In the genomic region with DNA sequence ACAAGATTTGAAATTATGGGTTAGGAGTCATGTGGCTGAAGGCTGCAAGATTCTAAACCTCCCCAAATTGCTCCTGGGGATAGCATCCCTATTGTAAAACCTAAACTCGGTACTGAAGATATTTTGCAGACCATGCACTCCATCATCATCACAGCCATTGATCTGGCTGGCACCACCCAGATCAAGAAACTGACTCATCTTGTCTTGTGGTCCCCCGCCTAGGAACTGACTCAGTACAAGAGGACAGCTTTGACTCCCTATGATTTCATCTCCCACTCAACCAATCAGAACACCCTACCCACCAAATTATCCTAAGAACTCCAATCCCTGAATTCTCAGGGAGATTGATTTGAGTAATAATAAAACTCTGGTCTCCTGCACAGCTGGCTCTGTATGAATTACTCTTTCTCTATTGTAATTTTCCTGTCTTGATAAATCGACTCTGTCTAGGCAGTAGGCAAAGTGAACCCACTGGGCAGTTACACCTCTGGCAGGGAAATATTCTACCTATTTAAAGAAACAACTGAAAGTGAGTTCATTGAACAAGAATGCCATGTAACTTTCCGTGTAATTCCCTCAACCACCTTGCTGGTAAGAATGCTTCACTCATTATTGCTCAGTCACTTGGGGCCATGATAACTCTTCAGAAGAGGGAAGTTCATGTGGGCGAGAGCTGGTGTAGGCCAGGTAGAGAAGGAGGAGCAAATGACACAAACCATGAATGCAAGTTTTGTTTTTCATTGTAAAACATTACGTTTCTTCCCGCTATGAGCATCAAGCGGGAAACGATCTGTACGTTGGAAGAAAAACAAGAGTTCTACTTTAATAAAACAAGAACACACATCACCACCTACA, we compare ENCODE assay signal across 20 cellular contexts.
DNase-seq lines count a peak whose midpoint lies in the region; ATAC-seq lines count a peak whose summit lies in the region.
"Had no signal": no experiment of that assay in that cellular context is flagged by ENCODE, and none has a peak within 500 bp of the region (broad histone marks: within the 10 kb centered on the region; RNA-seq: fewer than 3 reads in every experiment).

No MANE protein-coding gene starts in this region.

- H3K9me3 Mint-ChIP-seq in activated CD4-positive, alpha-beta T cell treated with anti-CD3 and anti-CD28 coated beads for 36 hours (ENCODE audit: low read depth), result peaks cover 9% of the 10 kb centered on the region
- H3K9me3 Mint-ChIP-seq in activated CD4-positive, alpha-beta T cell treated with anti-CD3 and anti-CD28 coated beads, Interleukin-2, amount 10 ng/mL, durations not matched to agents 24 days and 14 days, result peaks cover 19% of the 10 kb centered on the region
- H3K9me3 Mint-ChIP-seq in activated T-helper 17 cell treated with anti-CD3 and anti-CD28 coated beads, Interleukin-2, amount 50 U/mL, for 72 hours, result peaks cover 8% of the 10 kb centered on the region
- H3K9me3 Mint-ChIP-seq in effector memory CD8-positive, alpha-beta T cell, result peaks cover 0 to 2% of the 10 kb centered on the region in 2 donors

- peak; percentile 73 for DNase-seq in activated CD4-positive, alpha-beta T cell treated with anti-CD3 and anti-CD28 coated beads for 36 hours
- DNase-seq in activated CD4-positive, alpha-beta T cell treated with anti-CD3 and anti-CD28 coated beads, Interleukin-2, amount 10 ng/mL, durations not matched to agents 24 days and 14 days, result no peak
- DNase-seq in ELR (ENCODE audit: low read depth), result peak; percentile 13
- peak; percentile 42 to 47 for DNase-seq in stimulated activated CD4-positive, alpha-beta T cell treated with anti-CD3 and anti-CD28 coated beads, Interleukin-15, amount 100 ng/mL, for 48 hours (ENCODE audit: low read depth in 2 of 2)
- no peak for DNase-seq in GF-D8 (lab: John Stamatoyannopoulos, UW)
- DNase-seq in effector memory CD8-positive, alpha-beta T cell, result no peak
- DNase-seq: 8988T, brain microvascular endothelial cell, cortex of kidney, GOT3, left ventricle myocardium superior, MV-4-11, NCI-H187 treated with DMSO at 0.1 percent for 48 hours, right lobe of liver, stomach, upper lobe of right lung had no signal

- CTCF ChIA-PET in activated CD4-positive, alpha-beta T cell treated with anti-CD3 and anti-CD28 coated beads for 36 hours (lab: Charles Lee), result interaction anchor here (1.0 kb wide), 1 partner anchor 10 kb away, joined by 3 read pairs; no protein-coding TSS in a partner anchor

- H3K27ac Mint-ChIP-seq in activated CD4-positive, alpha-beta T cell treated with anti-CD3 and anti-CD28 coated beads for 36 hours, result peak overlapping the region; percentile 88
- H3K27ac Mint-ChIP-seq in activated CD4-positive, alpha-beta T cell treated with anti-CD3 and anti-CD28 coated beads, Interleukin-2, amount 10 ng/mL, durations not matched to agents 24 days and 14 days, result no peak overlapping the region
- peak overlapping the region; percentile 96 for H3K27ac Mint-ChIP-seq in activated T-helper 17 cell treated with anti-CD3 and anti-CD28 coated beads, Interleukin-2, amount 50 U/mL, for 72 hours
- no peak overlapping the region for H3K27ac Mint-ChIP-seq in effector memory CD8-positive, alpha-beta T cell
- H3K27ac Mint-ChIP-seq: activated naive CD8-positive, alpha-beta T cell; IgD-negative memory B cell had no signal

- peaks cover 3% of the 10 kb centered on the region for H3K36me3 Mint-ChIP-seq in activated CD4-positive, alpha-beta T cell treated with anti-CD3 and anti-CD28 coated beads for 36 hours (ENCODE audit: low read depth)
- no peaks in the 10 kb centered on the region for H3K36me3 Mint-ChIP-seq in activated CD4-positive, alpha-beta T cell treated with anti-CD3 and anti-CD28 coated beads, Interleukin-2, amount 10 ng/mL, durations not matched to agents 24 days and 14 days (ENCODE audit: low read depth)
- H3K36me3 Mint-ChIP-seq in activated T-helper 17 cell treated with anti-CD3 and anti-CD28 coated beads, Interleukin-2, amount 50 U/mL, for 72 hours (ENCODE audit: low read depth), result no peaks in the 10 kb centered on the region
- H3K36me3 Mint-ChIP-seq in effector memory CD8-positive, alpha-beta T cell (ENCODE audit: insufficient read depth), result peaks cover 3% of the 10 kb centered on the region
- H3K36me3 Mint-ChIP-seq: activated naive CD8-positive, alpha-beta T cell; IgD-negative memory B cell had no signal

- H3K4me1 Mint-ChIP-seq in activated CD4-positive, alpha-beta T cell treated with anti-CD3 and anti-CD28 coated beads for 36 hours, result peaks cover 27% of the 10 kb centered on the region
- peaks cover 10% of the 10 kb centered on the region for H3K4me1 Mint-ChIP-seq in activated CD4-positive, alpha-beta T cell treated with anti-CD3 and anti-CD28 coated beads, Interleukin-2, amount 10 ng/mL, durations not matched to agents 24 days and 14 days
- peaks cover 14% of the 10 kb centered on the region for H3K4me1 Mint-ChIP-seq in activated T-helper 17 cell treated with anti-CD3 and anti-CD28 coated beads, Interleukin-2, amount 50 U/mL, for 72 hours
- no peaks in the 10 kb centered on the region for H3K4me1 Mint-ChIP-seq in effector memory CD8-positive, alpha-beta T cell (ENCODE audit: low read depth in 2 of 2)

- intact Hi-C loops in activated CD4-positive, alpha-beta T cell treated with anti-CD3 and anti-CD28 coated beads for 36 hours (cut with DNase I, micrococcal nuclease), result loop anchor here (1.0 to 5.0 kb wide), 6 partner anchors 18 to 756 kb away; no protein-coding TSS in a partner anchor
- intact Hi-C loops in activated CD4-positive, alpha-beta T cell treated with anti-CD3 and anti-CD28 coated beads, Interleukin-2, amount 10 ng/mL, durations not matched to agents 24 days and 14 days (cut with micrococcal nuclease), result loop anchor here (1.0 kb wide), 1 partner anchor 76 kb away; no protein-coding TSS in a partner anchor

- ATAC-seq in activated CD4-positive, alpha-beta T cell treated with anti-CD3 and anti-CD28 coated beads for 36 hours, result peak; percentile 95
- peak; percentile 92 for ATAC-seq in activated T-helper 17 cell treated with anti-CD3 and anti-CD28 coated beads, Interleukin-2, amount 50 U/mL, for 72 hours (replicated peaks)
- ATAC-seq in HG02852 (IDR thresholded peaks at IDR 0.05; ENCODE audit: unreplicated experiment), result no peak
- ATAC-seq in effector memory CD8-positive, alpha-beta T cell (replicated peaks), result no peak
- ATAC-seq: left ventricle myocardium superior, right lobe of liver, upper lobe of right lung had no signal

- H3K27me3 Mint-ChIP-seq in activated CD4-positive, alpha-beta T cell treated with anti-CD3 and anti-CD28 coated beads for 36 hours, result no peaks in the 10 kb centered on the region
- H3K27me3 Mint-ChIP-seq in activated CD4-positive, alpha-beta T cell treated with anti-CD3 and anti-CD28 coated beads, Interleukin-2, amount 10 ng/mL, durations not matched to agents 24 days and 14 days, result no peaks in the 10 kb centered on the region
- no peaks in the 10 kb centered on the region for H3K27me3 Mint-ChIP-seq in activated T-helper 17 cell treated with anti-CD3 and anti-CD28 coated beads, Interleukin-2, amount 50 U/mL, for 72 hours
- no peaks in the 10 kb centered on the region for H3K27me3 Mint-ChIP-seq in effector memory CD8-positive, alpha-beta T cell
- H3K27me3 Mint-ChIP-seq: activated naive CD8-positive, alpha-beta T cell; IgD-negative memory B cell had no signal

- POLR2A ChIA-PET in activated CD4-positive, alpha-beta T cell treated with anti-CD3 and anti-CD28 coated beads for 36 hours (lab: Charles Lee), result interaction anchor here (0.6 kb wide), 1 partner anchor 277 kb away, joined by 3 read pairs; no protein-coding TSS in a partner anchor

- peak overlapping the region; percentile 9 for H3K4me3 Mint-ChIP-seq in activated CD4-positive, alpha-beta T cell treated with anti-CD3 and anti-CD28 coated beads for 36 hours
- H3K4me3 Mint-ChIP-seq in activated CD4-positive, alpha-beta T cell treated with anti-CD3 and anti-CD28 coated beads, Interleukin-2, amount 10 ng/mL, durations not matched to agents 24 days and 14 days, result no peak overlapping the region
- H3K4me3 Mint-ChIP-seq in activated T-helper 17 cell treated with anti-CD3 and anti-CD28 coated beads, Interleukin-2, amount 50 U/mL, for 72 hours, result peak overlapping the region; percentile 72
- no peak overlapping the region for H3K4me3 Mint-ChIP-seq in effector memory CD8-positive, alpha-beta T cell
- H3K4me3 Mint-ChIP-seq: activated naive CD8-positive, alpha-beta T cell had no signal

Comparison
In these comparisons a context has a peak if more than half of its experiments do, and no peak if none do; other contexts are left out.
1. DNase-seq: peak in activated CD4-positive, alpha-beta T cell treated with anti-CD3 and anti-CD28 coated beads for 36 hours (single experiment), ELR (single experiment) and stimulated activated CD4-positive, alpha-beta T cell treated with anti-CD3 and anti-CD28 coated beads, Interleukin-15, amount 100 ng/mL, for 48 hours (2 of 2); none in activated CD4-positive, alpha-beta T cell treated with anti-CD3 and anti-CD28 coated beads, Interleukin-2, amount 10 ng/mL, durations not matched to agents 24 days and 14 days (single experiment), GF-D8 (single experiment) and effector memory CD8-positive, alpha-beta T cell (0 of 3).
2. H3K27ac Mint-ChIP-seq: peak in activated CD4-positive, alpha-beta T cell treated with anti-CD3 and anti-CD28 coated beads for 36 hours (single experiment) and activated T-helper 17 cell treated with anti-CD3 and anti-CD28 coated beads, Interleukin-2, amount 50 U/mL, for 72 hours (single experiment); none in activated CD4-positive, alpha-beta T cell treated with anti-CD3 and anti-CD28 coated beads, Interleukin-2, amount 10 ng/mL, durations not matched to agents 24 days and 14 days (single experiment) and effector memory CD8-positive, alpha-beta T cell (0 of 2).
3. H3K4me3 Mint-ChIP-seq: peak in activated CD4-positive, alpha-beta T cell treated with anti-CD3 and anti-CD28 coated beads for 36 hours (single experiment) and activated T-helper 17 cell treated with anti-CD3 and anti-CD28 coated beads, Interleukin-2, amount 50 U/mL, for 72 hours (single experiment); none in activated CD4-positive, alpha-beta T cell treated with anti-CD3 and anti-CD28 coated beads, Interleukin-2, amount 10 ng/mL, durations not matched to agents 24 days and 14 days (single experiment) and effector memory CD8-positive, alpha-beta T cell (0 of 2).
4. ATAC-seq: peak in activated CD4-positive, alpha-beta T cell treated with anti-CD3 and anti-CD28 coated beads for 36 hours (single experiment) and activated T-helper 17 cell treated with anti-CD3 and anti-CD28 coated beads, Interleukin-2, amount 50 U/mL, for 72 hours (single experiment); none in HG02852 (single experiment) and effector memory CD8-positive, alpha-beta T cell (single experiment).